8 cellular contexts compared by ENCODE assay signal in the genomic region with DNA sequence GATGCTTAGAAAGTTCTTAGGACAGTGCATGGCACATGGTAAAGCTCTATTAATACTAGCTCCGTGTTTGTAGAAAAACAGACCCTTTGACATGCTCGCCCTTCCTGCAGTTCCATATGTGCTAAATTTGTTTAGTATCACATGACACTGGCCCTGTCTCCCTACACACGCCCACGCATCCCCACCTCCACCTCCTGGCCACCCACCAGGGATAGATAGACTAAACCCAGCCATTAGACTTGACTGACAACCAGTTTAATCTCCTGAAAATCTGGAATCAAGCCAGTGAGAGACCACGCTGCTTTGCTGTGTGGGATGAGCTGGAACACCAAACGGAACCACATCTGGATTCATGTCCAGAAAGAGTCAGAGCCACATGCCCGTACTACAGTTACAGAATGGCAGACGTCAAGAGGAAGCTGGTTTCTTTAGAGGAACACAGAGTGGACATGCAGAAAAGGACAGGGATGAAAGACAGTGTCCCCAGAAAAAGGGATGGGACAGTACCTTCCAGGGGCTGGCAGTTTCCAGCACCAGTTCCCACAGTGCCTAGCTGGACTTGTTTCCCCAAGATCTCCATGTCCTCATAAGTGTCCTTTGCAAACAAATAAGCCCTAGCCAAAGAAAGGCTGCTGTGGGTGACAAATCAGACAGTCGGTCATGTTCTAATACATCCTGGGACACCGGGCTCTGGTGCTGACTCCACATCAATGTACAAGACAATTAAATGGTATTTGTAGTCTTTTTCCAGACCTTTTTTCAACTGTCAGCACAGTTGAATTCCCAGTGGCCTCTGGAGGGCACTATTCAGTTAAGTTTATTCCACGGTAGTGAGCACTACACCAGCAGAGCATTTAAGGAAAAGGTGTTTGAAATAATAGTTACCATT.
DNase-seq lines count a peak whose midpoint lies in the region; ATAC-seq and TF ChIP-seq lines count a peak whose summit lies in the region.

No MANE protein-coding gene starts in this region.

- no peaks in the 10 kb centered on the region for H3K9me3 ChIP-seq in osteoblast (ENCODE audit: low read depth, low read length)

- H3K27me3 Mint-ChIP-seq in activated T-cell treated with anti-CD3 and anti-CD28 coated beads, Interleukin-2, amount 50 U/mL, for 24 hours = peaks cover 7% of the 10 kb centered on the region

- H3K36me3 Mint-ChIP-seq in activated T-cell treated with anti-CD3 and anti-CD28 coated beads, Interleukin-2, amount 50 U/mL, for 24 hours (ENCODE audit: low read depth) = no peaks in the 10 kb centered on the region

- DNase-seq in GDM1 (lab: John Stamatoyannopoulos, UW) = peak; percentile 57
- peak; percentile 58 for DNase-seq in NCI-H82 treated with DMSO at 0.1 percent for 48 hours (lab: John Stamatoyannopoulos, UW; ENCODE audit: unreplicated experiment)
- DNase-seq in activated T-cell treated with anti-CD3 and anti-CD28 coated beads, Interleukin-2, amount 50 U/mL, for 24 hours = peak; percentile 33
- DNase-seq in foreskin fibroblast = peak; percentile 31 to 79
- peak; percentile 78 for DNase-seq in osteoblast (ENCODE audit: insufficient read length, low spot score, missing footprints)

- peak; percentile 63 for TF ChIP-seq CTCF in foreskin fibroblast (IDR thresholded peaks at IDR 0.05; ENCODE audit: low read depth, low read length)
- TF ChIP-seq CTCF in osteoblast (IDR thresholded peaks at IDR 0.05; ENCODE audit: extremely low read depth, low read depth, low read length) = peak; percentile 79

- H3K4me1 Mint-ChIP-seq in activated T-cell treated with anti-CD3 and anti-CD28 coated beads, Interleukin-2, amount 50 U/mL, for 24 hours (ENCODE audit: low read depth) = peaks cover 9% of the 10 kb centered on the region

- no peaks in the 10 kb centered on the region for H3K79me2 ChIP-seq in osteoblast (ENCODE audit: insufficient read depth, low read length)

- no peak overlapping the region for H3K27ac ChIP-seq in osteoblast (ENCODE audit: low read depth, low read length)

- no peak overlapping the region for H3K4me3 Mint-ChIP-seq in activated T-cell treated with anti-CD3 and anti-CD28 coated beads, Interleukin-2, amount 50 U/mL, for 24 hours

- H3K36me3 ChIP-seq in osteoblast (ENCODE audit: insufficient read depth, low read length) = no peaks in the 10 kb centered on the region

- no peak overlapping the region for H3K27ac Mint-ChIP-seq in activated T-cell treated with anti-CD3 and anti-CD28 coated beads, Interleukin-2, amount 50 U/mL, for 24 hours

- no peaks in the 10 kb centered on the region for H3K4me1 ChIP-seq in osteoblast (ENCODE audit: insufficient read depth, low read length)

- no peak overlapping the region for H3K4me2 ChIP-seq in osteoblast (ENCODE audit: insufficient read depth, low read length)

- H3K27me3 ChIP-seq in osteoblast (ENCODE audit: insufficient read depth, low read length) = peaks cover 18% of the 10 kb centered on the region

- peak; percentile 51 for ATAC-seq in HG03520 (IDR thresholded peaks at IDR 0.05; ENCODE audit: unreplicated experiment)
- no peak for ATAC-seq in HG03039 (IDR thresholded peaks at IDR 0.05; ENCODE audit: unreplicated experiment)
- ATAC-seq in GM18520 (IDR thresholded peaks at IDR 0.05; ENCODE audit: unreplicated experiment) = no peak

- H3K9me3 Mint-ChIP-seq in activated T-cell treated with anti-CD3 and anti-CD28 coated beads, Interleukin-2, amount 50 U/mL, for 24 hours = no peaks in the 10 kb centered on the region

- no peak overlapping the region for H2AFZ ChIP-seq in osteoblast (ENCODE audit: low read length)

- H4K20me1 ChIP-seq in osteoblast (ENCODE audit: insufficient read depth, low read length) = no peaks in the 10 kb centered on the region

- H3K4me3 ChIP-seq in foreskin fibroblast (ENCODE audit: low read depth in 1 of 2, low read length in 2 of 2) (no peak overlapping the region), osteoblast (ENCODE audit: insufficient read depth, low read length) (no peak overlapping the region)
